Comparison of ENCODE assay signal across 15 cellular contexts in genomic region chr4:112752510-112752909, GRCh38.
DNase-seq lines count a peak whose midpoint lies in the region; ATAC-seq and TF ChIP-seq lines count a peak whose summit lies in the region.
"Had no signal": no experiment of that assay in that cellular context is flagged by ENCODE, and none has a peak within 500 bp of the region (broad histone marks: within the 10 kb centered on the region; RNA-seq: fewer than 3 reads in every experiment).

No MANE protein-coding gene starts in this region.

- H3K27ac ChIP-seq in HUES64 (ENCODE audit: low read depth, low read length), result peak overlapping the region; percentile 97
- H3K27ac ChIP-seq in mesendoderm (ENCODE audit: low read depth, low read length), result peak overlapping the region; percentile 98
- H3K27ac ChIP-seq in right atrium auricular region, result no peak overlapping the region
- H3K27ac ChIP-seq: A549 had no signal

- H3K4me3 ChIP-seq in HUES64 (ENCODE audit: low read length) (no peak overlapping the region), mesendoderm (ENCODE audit: low read length) (no peak overlapping the region), right atrium auricular region (no peak overlapping the region)
- H3K4me3 ChIP-seq: A549 had no signal

- peak overlapping the region; percentile 88 for H2BK120ac ChIP-seq in mesendoderm (ENCODE audit: low read depth, low read length)

- H3K36me3 ChIP-seq in HUES64 (ENCODE audit: insufficient read depth, low read length) (peaks cover 12% of the 10 kb centered on the region), mesendoderm (ENCODE audit: control insufficient read depth, insufficient read depth, low read length) (no peaks in the 10 kb centered on the region), right atrium auricular region (no peaks in the 10 kb centered on the region)

- H4K8ac ChIP-seq in mesendoderm (ENCODE audit: low read depth, low read length), result peak overlapping the region; percentile 98

- H3K27me3 ChIP-seq in HUES64 (ENCODE audit: insufficient read depth, low read length) (no peaks in the 10 kb centered on the region), mesendoderm (ENCODE audit: insufficient read depth, low read length, poor library complexity) (no peaks in the 10 kb centered on the region), right atrium auricular region (no peaks in the 10 kb centered on the region)

- peak; percentile 24 for ATAC-seq in stimulated activated effector memory CD8-positive, alpha-beta T cell treated with anti-CD3 and anti-CD28 coated beads, Interleukin-12 subunit alpha, Interleukin-12 subunit beta, amount 100 ng/mL, for 72 hours
- no peak for ATAC-seq in GM18873 (IDR thresholded peaks at IDR 0.05; ENCODE audit: low FRiP score, unreplicated experiment)
- ATAC-seq: A549; CD8-positive, alpha-beta T cell had no signal

- peak overlapping the region; percentile 93 for H3K27ac Mint-ChIP-seq in endothelial cell (ENCODE audit: unreplicated experiment)
- H3K27ac Mint-ChIP-seq in stimulated activated effector memory CD8-positive, alpha-beta T cell treated with anti-CD3 and anti-CD28 coated beads, Interleukin-12 subunit alpha, Interleukin-12 subunit beta, amount 100 ng/mL, for 72 hours, result no peak overlapping the region
- no peak overlapping the region for H3K27ac Mint-ChIP-seq in activated T-cell treated with anti-CD3 and anti-CD28 coated beads, Interleukin-2, amount 50 U/mL, for 24 hours
- H3K27ac Mint-ChIP-seq: CD14-positive monocyte; CD8-positive, alpha-beta T cell had no signal

- peak overlapping the region; percentile 100 for H2BK5ac ChIP-seq in mesendoderm (ENCODE audit: low read length)

- peaks cover 28% of the 10 kb centered on the region for H3K4me1 ChIP-seq in HUES64 (ENCODE audit: insufficient read depth, low read length)
- peaks cover 17% of the 10 kb centered on the region for H3K4me1 ChIP-seq in mesendoderm (ENCODE audit: control insufficient read depth, low read depth, low read length)
- H3K4me1 ChIP-seq in right atrium auricular region, result peaks cover 0 to 8% of the 10 kb centered on the region in 2 donors
- H3K4me1 ChIP-seq: A549 had no signal

- peaks cover 6% of the 10 kb centered on the region for H3K79me1 ChIP-seq in mesendoderm (ENCODE audit: low read length)

- peaks cover 6% of the 10 kb centered on the region for H3K27me3 Mint-ChIP-seq in endothelial cell (ENCODE audit: unreplicated experiment)
- H3K27me3 Mint-ChIP-seq in activated T-cell treated with anti-CD3 and anti-CD28 coated beads, Interleukin-2, amount 50 U/mL, for 24 hours, result peaks cover 14% of the 10 kb centered on the region

- no peak overlapping the region for H3K4me3 Mint-ChIP-seq in endothelial cell (ENCODE audit: unreplicated experiment)
- no peak overlapping the region for H3K4me3 Mint-ChIP-seq in stimulated activated effector memory CD8-positive, alpha-beta T cell treated with anti-CD3 and anti-CD28 coated beads, Interleukin-12 subunit alpha, Interleukin-12 subunit beta, amount 100 ng/mL, for 72 hours
- no peak overlapping the region for H3K4me3 Mint-ChIP-seq in activated T-cell treated with anti-CD3 and anti-CD28 coated beads, Interleukin-2, amount 50 U/mL, for 24 hours
- H3K4me3 Mint-ChIP-seq: CD14-positive monocyte; CD8-positive, alpha-beta T cell had no signal

- WGBS in HUES64, result 93% methylated on average over 3 of the region's 3 CpGs
- no CpG with 5 or more reads among the region's 3 CpGs for WGBS in mesendoderm (ENCODE audit: extremely low coverage, insufficient coverage, low lambda C conversion rate)

- peak overlapping the region; percentile 50 for H4K5ac ChIP-seq in mesendoderm (ENCODE audit: low read length)

- peaks cover 4% of the 10 kb centered on the region for H3K36me3 Mint-ChIP-seq in endothelial cell (ENCODE audit: low read depth, unreplicated experiment)
- no peaks in the 10 kb centered on the region for H3K36me3 Mint-ChIP-seq in stimulated activated effector memory CD8-positive, alpha-beta T cell treated with anti-CD3 and anti-CD28 coated beads, Interleukin-12 subunit alpha, Interleukin-12 subunit beta, amount 100 ng/mL, for 72 hours
- H3K36me3 Mint-ChIP-seq in activated T-cell treated with anti-CD3 and anti-CD28 coated beads, Interleukin-2, amount 50 U/mL, for 24 hours (ENCODE audit: low read depth), result no peaks in the 10 kb centered on the region
- H3K36me3 Mint-ChIP-seq: CD14-positive monocyte; CD8-positive, alpha-beta T cell had no signal

- peak overlapping the region; percentile 60 for H2BK15ac ChIP-seq in mesendoderm (replicated peaks; ENCODE audit: low read depth)

- peak overlapping the region; percentile 78 for H3K18ac ChIP-seq in mesendoderm (ENCODE audit: low read length)

- H3K4me1 Mint-ChIP-seq in endothelial cell (ENCODE audit: unreplicated experiment), result peaks cover 56% of the 10 kb centered on the region
- H3K4me1 Mint-ChIP-seq in stimulated activated effector memory CD8-positive, alpha-beta T cell treated with anti-CD3 and anti-CD28 coated beads, Interleukin-12 subunit alpha, Interleukin-12 subunit beta, amount 100 ng/mL, for 72 hours, result no peaks in the 10 kb centered on the region
- no peaks in the 10 kb centered on the region for H3K4me1 Mint-ChIP-seq in activated T-cell treated with anti-CD3 and anti-CD28 coated beads, Interleukin-2, amount 50 U/mL, for 24 hours (ENCODE audit: low read depth)
- H3K4me1 Mint-ChIP-seq: CD14-positive monocyte had no signal

- H3K9me3 ChIP-seq in HUES64 (ENCODE audit: insufficient read depth, low read depth, low read length) (no peaks in the 10 kb centered on the region), right atrium auricular region (no peaks in the 10 kb centered on the region)
- H3K9me3 ChIP-seq: A549 had no signal

- peak overlapping the region; percentile 97 for H3K56ac ChIP-seq in mesendoderm (ENCODE audit: low read length)

- H3K4ac ChIP-seq in mesendoderm (ENCODE audit: low read depth, low read length), result peak overlapping the region; percentile 93

- H3K9ac ChIP-seq in HUES64 (ENCODE audit: low read depth, low read length) (no peak overlapping the region; the same call in 1 of the 2 replicates), mesendoderm (ENCODE audit: low read length) (peak overlapping the region; percentile 83)

- TF ChIP-seq CTCF in endothelial cell (IDR thresholded peaks at IDR 0.05; ENCODE audit: unreplicated experiment) (no peak), right atrium auricular region (IDR thresholded peaks at IDR 0.05) (no peak)

- H3K9me3 Mint-ChIP-seq in endothelial cell (ENCODE audit: unreplicated experiment), result no peaks in the 10 kb centered on the region
- H3K9me3 Mint-ChIP-seq in stimulated activated effector memory CD8-positive, alpha-beta T cell treated with anti-CD3 and anti-CD28 coated beads, Interleukin-12 subunit alpha, Interleukin-12 subunit beta, amount 100 ng/mL, for 72 hours, result no peaks in the 10 kb centered on the region
- H3K9me3 Mint-ChIP-seq in activated T-cell treated with anti-CD3 and anti-CD28 coated beads, Interleukin-2, amount 50 U/mL, for 24 hours, result no peaks in the 10 kb centered on the region
- H3K9me3 Mint-ChIP-seq: CD8-positive, alpha-beta T cell had no signal

- DNase-seq in endothelial cell (ENCODE audit: low spot score) (no peak), mesendoderm (no peak), right atrium auricular region (ENCODE audit: low spot score) (no peak)
- no peak for DNase-seq in stimulated activated effector memory CD8-positive, alpha-beta T cell treated with anti-CD3 and anti-CD28 coated beads, Interleukin-12 subunit alpha, Interleukin-12 subunit beta, amount 100 ng/mL, for 72 hours (ENCODE audit: low spot score in 2 of 2)
- DNase-seq in stimulated activated CD4-positive, alpha-beta T cell treated with anti-CD3 and anti-CD28 coated beads, Interleukin-4, amount 100 ng/mL, for 1 hour, result no peak
- DNase-seq in activated T-cell treated with anti-CD3 and anti-CD28 coated beads, Interleukin-2, amount 50 U/mL, for 24 hours, result no peak
- DNase-seq: CD8-positive, alpha-beta T cell; COR-L47; DMS153; DMS79 treated with DMSO at 0.1 percent for 48 hours; EL had no signal

- no peak overlapping the region for H3K4me2 ChIP-seq in mesendoderm (ENCODE audit: low read length)
- H3K4me2 ChIP-seq: A549 had no signal

- peak overlapping the region; percentile 76 for H3K23ac ChIP-seq in mesendoderm (ENCODE audit: low read length)

- H2AK5ac ChIP-seq in mesendoderm (ENCODE audit: low read length), result peak overlapping the region; percentile 94

- H3K79me2 ChIP-seq in mesendoderm (ENCODE audit: control insufficient read depth, insufficient read depth, low read length), result peaks cover 12% of the 10 kb centered on the region

Comparison
In these comparisons a context has a peak if more than half of its experiments do, and no peak if none do; other contexts are left out.
1. H3K27ac ChIP-seq: peak in HUES64 (single experiment) and mesendoderm (single experiment); none in right atrium auricular region (0 of 2).